8 cellular contexts compared by ENCODE assay signal in genomic region chr12:4506870-4507269, GRCh38. TPM values are rescaled to one million over a fixed set of nuclear protein-coding genes. Genes with fewer than 3 reads are reported as not detected.
A peak's percentile ranks its signal among the peaks of the same experiment; 100 is the strongest.
DNase-seq lines count a peak whose midpoint lies in the region; ATAC-seq and TF ChIP-seq lines count a peak whose summit lies in the region.

No MANE protein-coding gene starts in this region.

- 91 to 93% methylated on average over 5 of the region's 5 CpGs for WGBS in heart right ventricle, 2 donors

- TF ChIP-seq CTCF in GM10248 (IDR thresholded peaks at IDR 0.05; ENCODE audit: control extremely low read depth, extremely low read depth, low read depth, missing control alignments): no peak
- no peak for TF ChIP-seq CTCF in Loucy (conservative IDR thresholded peaks at IDR 0.05; ENCODE audit: low read length)
- TF ChIP-seq CTCF in heart right ventricle (IDR thresholded peaks at IDR 0.05): no peak

- POLR2A ChIA-PET in GM10248 (lab: Yijun Ruan, JAX): no interaction called here

- H3K9me3 ChIP-seq in Loucy (ENCODE audit: insufficient read depth, low read depth, low read length): no peaks in the 10 kb centered on the region
- H3K9me3 ChIP-seq in heart right ventricle: no peaks in the 10 kb centered on the region

- H3K27ac ChIP-seq in heart right ventricle: no peak overlapping the region

- DNase-seq in GM10248 (ENCODE audit: extremely low spot score): peak; percentile 67
- DNase-seq in fibroblast of peridontal ligament (ENCODE audit: extremely low read depth): peak; percentile 62
- no peak for DNase-seq in Ammon's horn (ENCODE audit: low spot score)
- no peak for DNase-seq in heart right ventricle
- DNase-seq in NCI-H774 (lab: John Stamatoyannopoulos, UW): no peak

- H2AFZ ChIP-seq in Loucy (ENCODE audit: low read length): no peak overlapping the region

- H3K9ac ChIP-seq in Loucy (ENCODE audit: low read depth, low read length, poor library complexity, severe bottlenecking): no peak overlapping the region

- peaks cover 17% of the 10 kb centered on the region for H4K20me1 ChIP-seq in Loucy (ENCODE audit: insufficient read depth, low read length, poor library complexity, severe bottlenecking)

- no peaks in the 10 kb centered on the region for H3K9me2 ChIP-seq in Loucy (replicated peaks; ENCODE audit: low read depth, low read length)

- CTCF ChIA-PET in GM10248 (lab: Yijun Ruan, JAX): interaction anchor here (0.9 to 1.1 kb wide), 2 partner anchors 11 to 12 kb away, joined by 3 to 4 read pairs; no protein-coding TSS in a partner anchor

- peaks cover 20% of the 10 kb centered on the region for H3K4me1 ChIP-seq in Loucy (ENCODE audit: insufficient read depth, low read length, poor library complexity, severe bottlenecking)
- H3K4me1 ChIP-seq in heart right ventricle: peaks cover 0 to 7% (median 0%) of the 10 kb centered on the region in 9 donors

- intact Hi-C loops in heart right ventricle (cut with DNase I): loop anchor here in 1 of 10 donors (5.0 kb wide), 1 partner anchor 90 kb away; no protein-coding TSS in a partner anchor

- H3F3A ChIP-seq in Loucy (ENCODE audit: low read depth): peaks cover 3% of the 10 kb centered on the region; the same call in 1 of the 2 replicates

- no peaks in the 10 kb centered on the region for H3K79me2 ChIP-seq in Loucy (ENCODE audit: insufficient read depth, low read length)

- H3K4me3 ChIP-seq in Loucy (ENCODE audit: low read length, poor library complexity, severe bottlenecking) (no peak overlapping the region), heart right ventricle (no peak overlapping the region)

- ATAC-seq in GM21447 (IDR thresholded peaks at IDR 0.05; ENCODE audit: unreplicated experiment): peak; percentile 91
- no peak for ATAC-seq in heart right ventricle
- no peak for ATAC-seq in HG02588 (IDR thresholded peaks at IDR 0.05; ENCODE audit: unreplicated experiment)

- H3K36me3 ChIP-seq in Loucy (ENCODE audit: insufficient read depth, low read length) (peaks cover 26% of the 10 kb centered on the region), heart right ventricle (peaks cover 0 to 69% (median 11%) of the 10 kb centered on the region in 9 donors)

- peak overlapping the region; percentile 9 for H3K4me2 ChIP-seq in Loucy (ENCODE audit: low read depth, low read length, poor library complexity, severe bottlenecking)

- no peaks in the 10 kb centered on the region for H3K27me3 ChIP-seq in Loucy (ENCODE audit: insufficient read depth, low read length, poor library complexity, severe bottlenecking)
- H3K27me3 ChIP-seq in heart right ventricle: no peaks in the 10 kb centered on the region

RNA-seq across cellular contexts. Expression of gene RAD51AP1, which starts 31.8 kb away (rescaled TPM):
- total RNA-seq in heart right ventricle: 1 to 10 TPM in 8 of 10 donors, under 1 TPM in 2; 0.35 to 3.4 (median 1.2) TPM
- polyA plus RNA-seq in heart right ventricle: under 1 TPM; 0.46 to 0.59 TPM

RNA-seq across cellular contexts. Expression of gene DYRK4, which starts 55.1 kb away (rescaled TPM):
- 10 to 100 TPM; 21.2 to 34.3 (median 28.2) TPM for total RNA-seq in heart right ventricle
- polyA plus RNA-seq in heart right ventricle: 10 to 100 TPM; 40.4 to 64.5 TPM

Comparison
In these comparisons a context has a peak if more than half of its experiments do, and no peak if none do; other contexts are left out.
1. DNase-seq: peak in GM10248 (single experiment) and fibroblast of peridontal ligament (single experiment); none in Ammon's horn (single experiment), heart right ventricle (0 of 2) and NCI-H774 (single experiment).